ENCODE assay signal across 34 cellular contexts in the genomic region with DNA sequence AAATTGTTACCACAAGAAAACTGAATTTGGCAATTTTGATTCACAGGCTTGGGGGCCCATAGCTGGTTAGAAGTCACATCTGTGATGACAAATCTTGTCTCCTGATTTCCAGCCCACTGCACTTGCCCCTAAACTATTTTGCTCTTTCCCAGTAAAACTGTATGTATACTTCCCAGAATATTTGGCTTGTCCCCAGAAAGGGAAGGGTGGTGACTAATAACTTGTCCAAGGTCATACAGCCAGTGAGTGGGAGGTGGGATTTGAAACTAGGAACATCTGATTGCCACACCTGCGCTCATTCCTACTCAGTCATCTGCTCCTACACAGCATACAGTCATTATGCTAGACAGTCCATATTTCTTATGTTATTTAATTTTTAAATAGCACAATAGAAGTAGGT.
"Had no signal": no experiment of that assay in that cellular context is flagged by ENCODE, and none has a peak within 500 bp of the region (broad histone marks: within the 10 kb centered on the region; RNA-seq: fewer than 3 reads in every experiment).

No MANE protein-coding gene starts in this region.

- H3K4me1 Mint-ChIP-seq: activated naive CD8-positive, alpha-beta T cell treated with anti-CD3 and anti-CD28 coated beads for 36 hours; activated T-helper 17 cell treated with anti-CD3 and anti-CD28 coated beads, Interleukin-2, amount 50 U/mL, for 72 hours had no signal

- H3K36me3 Mint-ChIP-seq: activated naive CD8-positive, alpha-beta T cell treated with anti-CD3 and anti-CD28 coated beads for 36 hours had no signal

- H3K9me3 Mint-ChIP-seq: activated T-helper 17 cell treated with anti-CD3 and anti-CD28 coated beads, Interleukin-2, amount 50 U/mL, for 72 hours had no signal

- DNase-seq: activated CD4-positive, alpha-beta T cell treated with anti-CD3 and anti-CD28 coated beads for 1 hour; activated CD4-positive, alpha-beta T cell treated with anti-CD3 and anti-CD28 coated beads for 48 hours; activated CD4-positive, alpha-beta T cell treated with anti-CD3 and anti-CD28 coated beads, Interleukin-2, amount 50 U/mL, for 4 hours; activated CD4-positive, CD25-positive, alpha-beta regulatory T cell; activated CD8-positive, alpha-beta T cell treated with anti-CD3 and anti-CD28 coated beads for 36 hours; activated effector memory CD4-positive, alpha-beta T cell treated with anti-CD3 and anti-CD28 coated beads, Interleukin-2, amount 50 U/mL, for 16 hours; activated naive CD4-positive, alpha-beta T cell; activated naive CD4-positive, alpha-beta T cell treated with anti-CD3 and anti-CD28 coated beads, Interleukin-2, amount 50 U/mL, for 16 hours; activated naive CD8-positive, alpha-beta T cell treated with anti-CD3 and anti-CD28 coated beads for 36 hours; activated T-cell treated with anti-CD3 and anti-CD28 coated beads, Interleukin-2, amount 50 U/mL, for 1 hour; activated T-cell treated with anti-CD3 and anti-CD28 coated beads, Interleukin-2, amount 50 U/mL, for 72 hours; amniotic stem cell; aorta; brain microvascular endothelial cell; central memory CD4-positive, alpha-beta T cell; MG63; NCI-H1048; NCI-H1105 treated with DMSO at 0.1 percent for 48 hours; NCI-H1436; NCI-H1694; NCI-H1930; NCI-H2081 treated with DMSO at 0.1 percent for 48 hours; NCI-H510A; NCI-H526; NCI-H748 treated with DMSO at 0.1 percent for 48 hours; NK-92 treated with Interleukin-12 subunit alpha and Interleukin-12 subunit beta, amount 100 ng/mL, for 24 hours; PC-3; Peyer's patch; SIG-M5; T1000; WERI-Rb-1 had no signal

- H3K9me3 ChIP-seq: MG63, Peyer's patch had no signal

- H3K27me3 ChIP-seq: brain microvascular endothelial cell, MG63, Peyer's patch had no signal

- H3K27ac ChIP-seq: brain microvascular endothelial cell, Peyer's patch, RWPE1, WERI-Rb-1 had no signal

- H3K27ac Mint-ChIP-seq: activated CD8-positive, alpha-beta T cell treated with anti-CD3 and anti-CD28 coated beads for 36 hours; activated naive CD8-positive, alpha-beta T cell treated with anti-CD3 and anti-CD28 coated beads for 36 hours; activated T-cell treated with anti-CD3 and anti-CD28 coated beads, Interleukin-2, amount 50 U/mL, for 72 hours; activated T-helper 17 cell treated with anti-CD3 and anti-CD28 coated beads, Interleukin-2, amount 50 U/mL, for 72 hours had no signal

- H3K4me3 Mint-ChIP-seq: activated CD8-positive, alpha-beta T cell treated with anti-CD3 and anti-CD28 coated beads for 36 hours; activated naive CD8-positive, alpha-beta T cell treated with anti-CD3 and anti-CD28 coated beads for 36 hours; activated T-cell treated with anti-CD3 and anti-CD28 coated beads, Interleukin-2, amount 50 U/mL, for 72 hours; activated T-helper 17 cell treated with anti-CD3 and anti-CD28 coated beads, Interleukin-2, amount 50 U/mL, for 72 hours had no signal

- H3K4me1 ChIP-seq: Peyer's patch had no signal

- H3K4me3 ChIP-seq: MG63, Peyer's patch had no signal

- H3K36me3 ChIP-seq: brain microvascular endothelial cell, MG63, Peyer's patch, WERI-Rb-1 had no signal

- ATAC-seq: activated CD8-positive, alpha-beta T cell treated with anti-CD3 and anti-CD28 coated beads for 36 hours; activated T-cell treated with anti-CD3 and anti-CD28 coated beads, Interleukin-2, amount 50 U/mL, for 72 hours; activated T-helper 17 cell treated with anti-CD3 and anti-CD28 coated beads, Interleukin-2, amount 50 U/mL, for 72 hours; PC-3; Right ventricle myocardium inferior had no signal

- H3K27me3 Mint-ChIP-seq: activated CD8-positive, alpha-beta T cell treated with anti-CD3 and anti-CD28 coated beads for 36 hours; activated T-helper 17 cell treated with anti-CD3 and anti-CD28 coated beads, Interleukin-2, amount 50 U/mL, for 72 hours had no signal
